In the genomic region with DNA sequence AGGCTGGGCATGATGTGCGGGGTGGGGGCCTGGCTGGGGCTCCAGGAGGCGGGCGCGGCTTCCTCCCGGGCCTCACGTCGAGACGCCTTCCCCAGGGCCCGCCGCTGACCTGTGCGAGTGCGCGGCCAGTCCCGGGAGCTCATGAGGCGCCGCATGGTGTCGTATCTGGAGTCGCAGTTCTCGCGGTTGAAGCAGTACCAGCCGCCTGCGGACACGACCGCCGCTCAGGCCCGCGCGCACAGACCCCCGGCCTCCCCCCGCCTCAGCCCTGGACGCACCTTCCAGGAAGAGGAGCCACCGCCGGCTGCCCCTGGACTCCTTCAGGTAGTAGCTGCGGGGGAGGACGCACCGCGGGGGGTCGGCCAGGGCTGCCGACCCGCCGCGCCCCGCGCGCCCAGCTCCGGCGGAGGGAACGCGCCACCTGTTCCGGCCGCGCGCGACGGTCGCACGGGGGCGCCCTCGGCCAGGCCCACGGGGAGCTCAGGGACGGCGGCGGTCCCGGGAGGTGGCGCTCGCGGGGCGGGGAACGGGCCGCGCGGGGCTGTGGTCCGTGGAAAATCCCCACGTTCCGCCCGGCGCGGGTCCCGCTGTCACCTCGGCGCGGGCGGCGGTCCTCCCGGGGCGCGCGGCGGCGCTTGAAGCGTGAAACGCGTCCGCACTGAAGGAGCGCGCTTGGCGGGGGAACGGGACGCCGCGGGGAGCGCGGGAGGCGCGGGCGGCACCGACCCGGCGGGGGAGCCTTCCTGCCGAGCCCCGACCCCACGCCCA, we compare ENCODE assay signal across 8 cellular contexts. TPM values are rescaled to one million over a fixed set of nuclear protein-coding genes. Genes with fewer than 3 reads are reported as not detected.
DNase-seq lines count a peak whose midpoint lies in the region; ATAC-seq lines count a peak whose summit lies in the region.

No MANE protein-coding gene starts in this region.

- H3K27me3 Mint-ChIP-seq in naive thymus-derived CD4-positive, alpha-beta T cell, result peaks cover 0 to 41% (median 12%) of the 10 kb centered on the region in 5 donors
- H3K27me3 Mint-ChIP-seq in stimulated activated memory B cell treated with anti-CD40 and anti-IgM and Interleukin-4, amounts not matched to agents 10 μg/mL and 1 μg/mL and 100 μg/mL, for 72 hours, result peaks cover 72% of the 10 kb centered on the region

- H3K27me3 ChIP-seq in naive thymus-derived CD4-positive, alpha-beta T cell (ENCODE audit: control insufficient read depth in 2 of 2, insufficient read depth in 2 of 2, low read length in 2 of 2), result peaks cover 8% of the 10 kb centered on the region in 2 donors

- H3K36me3 ChIP-seq in naive thymus-derived CD4-positive, alpha-beta T cell (ENCODE audit: control insufficient read depth in 2 of 3, insufficient read depth in 3 of 3, low read length in 3 of 3), result no peaks in the 10 kb centered on the region

- H3K4me3 Mint-ChIP-seq in naive thymus-derived CD4-positive, alpha-beta T cell, result peak overlapping the region in 7 of 10 donors; percentile 43 to 82 (median 57)
- H3K4me3 Mint-ChIP-seq in stimulated activated memory B cell treated with anti-CD40 and anti-IgM and Interleukin-4, amounts not matched to agents 10 μg/mL and 1 μg/mL and 100 μg/mL, for 72 hours, result peak overlapping the region; percentile 67

- CTCF ChIA-PET in naive thymus-derived CD4-positive, alpha-beta T cell (lab: Charles Lee), result interaction anchor here (0.6 to 5.7 kb wide), 22 partner anchors 8 to 572 kb away, joined by 3 to 122 read pairs (median 4); a partner anchor contains a TSS

- H3K36me3 Mint-ChIP-seq in naive thymus-derived CD4-positive, alpha-beta T cell, result no peaks in the 10 kb centered on the region
- H3K36me3 Mint-ChIP-seq in stimulated activated memory B cell treated with anti-CD40 and anti-IgM and Interleukin-4, amounts not matched to agents 10 μg/mL and 1 μg/mL and 100 μg/mL, for 72 hours, result no peaks in the 10 kb centered on the region

- H3K27ac Mint-ChIP-seq in naive thymus-derived CD4-positive, alpha-beta T cell, result no peak overlapping the region
- H3K27ac Mint-ChIP-seq in stimulated activated memory B cell treated with anti-CD40 and anti-IgM and Interleukin-4, amounts not matched to agents 10 μg/mL and 1 μg/mL and 100 μg/mL, for 72 hours, result no peak overlapping the region

- ATAC-seq in GM19025 (IDR thresholded peaks at IDR 0.05; ENCODE audit: low read depth, unreplicated experiment) (peak; percentile 67), GM21576 (IDR thresholded peaks at IDR 0.05; ENCODE audit: unreplicated experiment) (no peak)
- ATAC-seq in naive thymus-derived CD4-positive, alpha-beta T cell, result peak; percentile 97
- ATAC-seq in stimulated activated memory B cell treated with anti-CD40 and anti-IgM and Interleukin-4, amounts not matched to agents 10 μg/mL and 1 μg/mL and 100 μg/mL, for 72 hours, result peak; percentile 91

- intact Hi-C loops in naive thymus-derived CD4-positive, alpha-beta T cell (cut with micrococcal nuclease), result loop anchor here (1.0 to 2.0 kb wide), 3 partner anchors 17 to 195 kb away; a partner anchor contains a TSS

- DNase-seq in AG08396 (ENCODE audit: low spot score) (peak; percentile 91), NCI-H345 (lab: John Stamatoyannopoulos, UW) (peak; percentile 52), epidermal melanocyte (ENCODE audit: insufficient read length, low spot score) (peak; percentile 64)
- peak in 2 of 3 experiments; percentile 55 to 62 for DNase-seq in activated CD8-positive, alpha-beta memory T cell treated with anti-CD3 and anti-CD28 coated beads for 48 hours (ENCODE audit: low read depth in 2 of 3, low spot score in 2 of 3)
- DNase-seq in naive thymus-derived CD4-positive, alpha-beta T cell, result peak; percentile 73 to 94 (median 84)

- H3K4me1 ChIP-seq in naive thymus-derived CD4-positive, alpha-beta T cell (ENCODE audit: control insufficient read depth in 2 of 2, insufficient read depth in 2 of 2, low read length in 2 of 2), result peaks cover 0 to 10% of the 10 kb centered on the region in 2 donors

- POLR2A ChIA-PET in naive thymus-derived CD4-positive, alpha-beta T cell (lab: Charles Lee), result interaction anchor here (0.8 to 4.4 kb wide), 6 partner anchors 53 to 490 kb away, joined by 3 to 29 read pairs (median 4); a partner anchor contains a TSS

- H3K4me1 Mint-ChIP-seq in naive thymus-derived CD4-positive, alpha-beta T cell, result peaks cover 0 to 8% (median 2%) of the 10 kb centered on the region in 7 donors
- H3K4me1 Mint-ChIP-seq in stimulated activated memory B cell treated with anti-CD40 and anti-IgM and Interleukin-4, amounts not matched to agents 10 μg/mL and 1 μg/mL and 100 μg/mL, for 72 hours, result no peaks in the 10 kb centered on the region

- H3K27ac ChIP-seq in naive thymus-derived CD4-positive, alpha-beta T cell (ENCODE audit: low read depth, low read length), result no peak overlapping the region

- H3K4me3 ChIP-seq in naive thymus-derived CD4-positive, alpha-beta T cell (ENCODE audit: low read length), result no peak overlapping the region

- no peaks in the 10 kb centered on the region for H3K9me3 Mint-ChIP-seq in naive thymus-derived CD4-positive, alpha-beta T cell
- no peaks in the 10 kb centered on the region for H3K9me3 Mint-ChIP-seq in stimulated activated memory B cell treated with anti-CD40 and anti-IgM and Interleukin-4, amounts not matched to agents 10 μg/mL and 1 μg/mL and 100 μg/mL, for 72 hours

- no peaks in the 10 kb centered on the region for H3K9me3 ChIP-seq in naive thymus-derived CD4-positive, alpha-beta T cell (ENCODE audit: control insufficient read depth in 2 of 3, low read length in 3 of 3)

RNA-seq across cellular contexts. Expression of a gene that starts 1.4 kb away (rescaled TPM):
- total RNA-seq in naive thymus-derived CD4-positive, alpha-beta T cell, result under 1 TPM in 1 of 5 experiments, not detected in 4; 0.82 TPM
- under 1 TPM in 1 of 2 donors, not detected in 1; 0.35 TPM for polyA plus RNA-seq in naive thymus-derived CD4-positive, alpha-beta T cell

RNA-seq across cellular contexts. Expression of a gene that starts 12.5 kb away (rescaled TPM):
- total RNA-seq in naive thymus-derived CD4-positive, alpha-beta T cell, result not detected
- polyA plus RNA-seq in naive thymus-derived CD4-positive, alpha-beta T cell, result not detected

RNA-seq across cellular contexts. Expression of a gene that starts 17.9 kb away (rescaled TPM):
- total RNA-seq in naive thymus-derived CD4-positive, alpha-beta T cell, result 10 to 100 TPM; 36.4 to 46.7 (median 46.0) TPM
- polyA plus RNA-seq in naive thymus-derived CD4-positive, alpha-beta T cell, result 10 to 100 TPM; 24.2 to 36.6 TPM

RNA-seq across cellular contexts. Expression of a gene that starts 22.4 kb away (rescaled TPM):
- total RNA-seq in naive thymus-derived CD4-positive, alpha-beta T cell, result 10 to 100 TPM in 1 of 5 experiments, 1 to 10 TPM in 4; 1.8 to 31.1 (median 2.3) TPM
- polyA plus RNA-seq in naive thymus-derived CD4-positive, alpha-beta T cell, result 1 to 10 TPM; 4.2 to 4.5 TPM

RNA-seq across cellular contexts. Expression of a gene that starts 32.0 kb away (rescaled TPM):
- 10 to 100 TPM; 12.9 to 28.1 (median 18.1) TPM for total RNA-seq in naive thymus-derived CD4-positive, alpha-beta T cell
- polyA plus RNA-seq in naive thymus-derived CD4-positive, alpha-beta T cell, result 1 to 10 TPM; 2.4 to 2.6 TPM
